ENCODE assay signal across 16 cellular contexts in genomic region chr9:119634036-119634435, GRCh38.
"Had no signal": no experiment of that assay in that cellular context is flagged by ENCODE, and none has a peak within 500 bp of the region (broad histone marks: within the 10 kb centered on the region; RNA-seq: fewer than 3 reads in every experiment).

No MANE protein-coding gene starts in this region.

- DNase-seq: natural killer cell; nucleus accumbens; pancreas; right cardiac atrium; right lobe of liver; sigmoid colon; small intestine; stimulated activated CD4-positive, alpha-beta T cell treated with anti-CD3 and anti-CD28 coated beads, Interleukin-15, amount 100 ng/mL, for 24 hours; stimulated activated CD4-positive, alpha-beta T cell treated with anti-CD3 and anti-CD28 coated beads, Interleukin-2, amount 100 ng/mL, for 24 hours; stimulated activated CD4-positive, alpha-beta T cell treated with anti-CD3 and anti-CD28 coated beads, Interleukin-2, amount 100 ng/mL, for 48 hours; stimulated activated CD4-positive, alpha-beta T cell treated with anti-CD3 and anti-CD28 coated beads, Interleukin-4, amount 100 ng/mL, for 24 hours; stimulated activated naive B cell treated with anti-CD40 and anti-IgM and Interleukin-4, amounts not matched to agents 10 μg/mL and 1 μg/mL and 100 μg/mL, for 72 hours; stimulated activated naive CD4-positive, alpha-beta T cell treated with Interleukin-2 at 50 U/mL for 16 hours; stomach; thyroid gland; trophoblast cell had no signal
